In genomic region chr21:38811257-38811656, GRCh38 we compare ENCODE assay signal across 11 cellular contexts. TPM values are rescaled to one million over a fixed set of nuclear protein-coding genes. Genes with fewer than 3 reads are reported as not detected.
DNase-seq lines count a peak whose midpoint lies in the region; ATAC-seq, FAIRE-seq and TF ChIP-seq lines count a peak whose summit lies in the region.
"Had no signal": no experiment of that assay in that cellular context is flagged by ENCODE, and none has a peak within 500 bp of the region (broad histone marks: within the 10 kb centered on the region; RNA-seq: fewer than 3 reads in every experiment).

No MANE protein-coding gene starts in this region.

- H3K27me3 ChIP-seq in bronchial epithelial cell (ENCODE audit: control insufficient read depth, insufficient read depth, low read length) (no peaks in the 10 kb centered on the region), lower lobe of right lung (ENCODE audit: low read depth) (no peaks in the 10 kb centered on the region)

- peaks cover 92% of the 10 kb centered on the region for H3K36me3 Mint-ChIP-seq in activated T-helper 2 cell treated with anti-CD3 and anti-CD28 coated beads, Interferon-gamma antibody, Interleukin-2, Interleukin-4, amounts not matched to agents 10 μg/mL and 5 μg/mL and 100 μg/mL, durations not matched to agents 14 hours and 24 hours and 36 hours (ENCODE audit: low read depth)

- ATAC-seq in lower lobe of right lung (peak in 1 of 2 donors; percentile 35), GM21447 (IDR thresholded peaks at IDR 0.05; ENCODE audit: unreplicated experiment) (no peak), GM19395 (IDR thresholded peaks at IDR 0.05; ENCODE audit: unreplicated experiment) (no peak)
- ATAC-seq: effector memory CD8-positive, alpha-beta T cell had no signal

- H3K4me3 ChIP-seq in HFF-Myc (replicated peaks; ENCODE audit: low read depth, low read length) (no peak overlapping the region), bronchial epithelial cell (ENCODE audit: low read depth, low read length) (no peak overlapping the region), lower lobe of right lung (peak overlapping the region; percentile 82)

- no peak for FAIRE-seq in bronchial epithelial cell (lab: Jason Lieb, UNC)

- H3K9me3 Mint-ChIP-seq in activated T-helper 2 cell treated with anti-CD3 and anti-CD28 coated beads, Interferon-gamma antibody, Interleukin-2, Interleukin-4, amounts not matched to agents 10 μg/mL and 5 μg/mL and 100 μg/mL, durations not matched to agents 14 hours and 24 hours and 36 hours = no peaks in the 10 kb centered on the region
- H3K9me3 Mint-ChIP-seq: effector memory CD8-positive, alpha-beta T cell had no signal

- H3K4me1 ChIP-seq in lower lobe of right lung = peaks cover 78% of the 10 kb centered on the region

- H3K27me3 Mint-ChIP-seq in activated T-helper 2 cell treated with anti-CD3 and anti-CD28 coated beads, Interferon-gamma antibody, Interleukin-2, Interleukin-4, amounts not matched to agents 10 μg/mL and 5 μg/mL and 100 μg/mL, durations not matched to agents 14 hours and 24 hours and 36 hours (ENCODE audit: low read depth) = no peaks in the 10 kb centered on the region
- H3K27me3 Mint-ChIP-seq: effector memory CD8-positive, alpha-beta T cell had no signal

- TF ChIP-seq CTCF in HFF-Myc (IDR thresholded peaks at IDR 0.05; ENCODE audit: low read depth, low read length, missing control alignments) (no peak), bronchial epithelial cell (IDR thresholded peaks at IDR 0.05; ENCODE audit: insufficient read depth, low read length, severe bottlenecking) (no peak), lower lobe of right lung (IDR thresholded peaks at IDR 0.05) (no peak)

- peaks cover 55% of the 10 kb centered on the region for H3K4me1 Mint-ChIP-seq in activated T-helper 2 cell treated with anti-CD3 and anti-CD28 coated beads, Interferon-gamma antibody, Interleukin-2, Interleukin-4, amounts not matched to agents 10 μg/mL and 5 μg/mL and 100 μg/mL, durations not matched to agents 14 hours and 24 hours and 36 hours (ENCODE audit: low read depth)

- intact Hi-C loops in lower lobe of right lung (cut with DNase I) = no loop called here
- intact Hi-C loops in activated T-helper 2 cell treated with anti-CD3 and anti-CD28 coated beads, Interferon-gamma antibody, Interleukin-2, Interleukin-4, amounts not matched to agents 10 μg/mL and 5 μg/mL and 100 μg/mL, durations not matched to agents 14 hours and 24 hours and 36 hours (cut with micrococcal nuclease) = loop anchor here (10.0 kb wide), 1 partner anchor 64 kb away; no protein-coding TSS in a partner anchor

- DNase-seq in ACHN (peak; percentile 39), HFF-Myc (ENCODE audit: extremely low read depth, low read depth) (peak; percentile 70), bronchial epithelial cell (ENCODE audit: low read depth) (peak; percentile 98), lower lobe of right lung (no peak), H4 (ENCODE audit: low spot score) (no peak)
- DNase-seq in activated T-helper 2 cell treated with anti-CD3 and anti-CD28 coated beads, Interferon-gamma antibody, Interleukin-2, Interleukin-4, amounts not matched to agents 10 μg/mL and 5 μg/mL and 100 μg/mL, durations not matched to agents 14 hours and 24 hours and 36 hours (ENCODE audit: low spot score) = no peak
- DNase-seq: effector memory CD8-positive, alpha-beta T cell; naive B cell; NCI-H510A treated with DMSO at 0.1 percent for 48 hours had no signal

- H3K27ac Mint-ChIP-seq in activated T-helper 2 cell treated with anti-CD3 and anti-CD28 coated beads, Interferon-gamma antibody, Interleukin-2, Interleukin-4, amounts not matched to agents 10 μg/mL and 5 μg/mL and 100 μg/mL, durations not matched to agents 14 hours and 24 hours and 36 hours = no peak overlapping the region
- H3K27ac Mint-ChIP-seq: effector memory CD8-positive, alpha-beta T cell; naive B cell had no signal

- no peak overlapping the region for H3K4me3 Mint-ChIP-seq in activated T-helper 2 cell treated with anti-CD3 and anti-CD28 coated beads, Interferon-gamma antibody, Interleukin-2, Interleukin-4, amounts not matched to agents 10 μg/mL and 5 μg/mL and 100 μg/mL, durations not matched to agents 14 hours and 24 hours and 36 hours (ENCODE audit: low read depth)
- H3K4me3 Mint-ChIP-seq: effector memory CD8-positive, alpha-beta T cell; naive B cell had no signal

- no peaks in the 10 kb centered on the region for H3K9me3 ChIP-seq in lower lobe of right lung

- in situ Hi-C loops in ACHN (cut with HindIII; ENCODE audit: low pct_ligation_motif_present, low pct_unique_long_range_greater_than_20kb, low sequenced_read_pairs) = no loop called here

- H3K27ac ChIP-seq in lower lobe of right lung = peak overlapping the region; percentile 98

- H3K36me3 ChIP-seq in bronchial epithelial cell (ENCODE audit: control insufficient read depth, insufficient read depth, low read length) = peaks cover 33% of the 10 kb centered on the region
- H3K36me3 ChIP-seq in lower lobe of right lung = peaks cover 79% of the 10 kb centered on the region

RNA-seq across cellular contexts. Expression of gene ETS2, which starts 5.5 kb away (rescaled TPM):
- 144 and 153 TPM in 2 replicates for total RNA-seq in bronchial epithelial cell
- 160 TPM for total RNA-seq in lower lobe of right lung
- 62.8 and 63.9 TPM in 2 replicates for total RNA-seq in activated T-helper 2 cell treated with anti-CD3 and anti-CD28 coated beads, Interferon-gamma antibody, Interleukin-2, Interleukin-4, amounts not matched to agents 10 μg/mL and 5 μg/mL and 100 μg/mL, durations not matched to agents 14 hours and 24 hours and 36 hours
- 31.3 and 36.1 TPM in 2 replicates for total RNA-seq in H4 (2014; rRNA removed; shearing (Covaris generic))

Comparison
In these comparisons a context has a peak if more than half of its experiments do, and no peak if none do; other contexts are left out.
1. DNase-seq: peak in ACHN (single experiment), HFF-Myc (single experiment) and bronchial epithelial cell (single experiment); none in lower lobe of right lung (single experiment), activated T-helper 2 cell treated with anti-CD3 and anti-CD28 coated beads, Interferon-gamma antibody, Interleukin-2, Interleukin-4, amounts not matched to agents 10 μg/mL and 5 μg/mL and 100 μg/mL, durations not matched to agents 14 hours and 24 hours and 36 hours (single experiment) and H4 (single experiment).